8 cellular contexts compared by ENCODE assay signal in genomic region chr1:155207578-155208405, GRCh38. TPM values are rescaled to one million over a fixed set of nuclear protein-coding genes. Genes with fewer than 3 reads are reported as not detected.
DNase-seq lines count a peak whose midpoint lies in the region; ATAC-seq lines count a peak whose summit lies in the region.

TSS of gene THBS3 (minus strand) at chr1:155207897. CDS start at chr1:155207876, 21 bp downstream.

- no peaks in the 10 kb centered on the region for H3K9me3 Mint-ChIP-seq in central memory CD8-positive, alpha-beta T cell
- H3K9me3 Mint-ChIP-seq in stimulated activated memory B cell treated with anti-CD40 and anti-IgM and Interleukin-4, amounts not matched to agents 10 μg/mL and 1 μg/mL and 100 μg/mL, for 72 hours = no peaks in the 10 kb centered on the region

- intact Hi-C loops in T-helper 1 cell treated with Interleukin-12 subunit alpha and Interleukin-12 subunit beta and Interleukin-4 antibody, amounts not matched to agents 30 ng/mL and 1 ng/mL, for 36 hours (cut with micrococcal nuclease) = loop anchor here (1.0 kb wide), 2 partner anchors 31 to 55 kb away; partner anchors contain the start of gene SCAMP3

- peaks cover 21% of the 10 kb centered on the region for H3K36me3 Mint-ChIP-seq in central memory CD8-positive, alpha-beta T cell (ENCODE audit: insufficient read depth)
- peaks cover 10% of the 10 kb centered on the region for H3K36me3 Mint-ChIP-seq in stimulated activated memory B cell treated with anti-CD40 and anti-IgM and Interleukin-4, amounts not matched to agents 10 μg/mL and 1 μg/mL and 100 μg/mL, for 72 hours

- peak within 1 kb of the TSS; percentile 98 for H3K27ac ChIP-seq in layer of hippocampus (ENCODE audit: low read depth, low read length)

- DNase-seq in T-helper 1 cell = no peak
- peak; percentile 92 for DNase-seq in NCI-H82 (lab: John Stamatoyannopoulos, UW)
- DNase-seq in central memory CD8-positive, alpha-beta T cell (ENCODE audit: low spot score in 2 of 2) = no peak

- ATAC-seq in central memory CD8-positive, alpha-beta T cell (replicated peaks; ENCODE audit: extremely low read depth, poor library complexity, severe bottlenecking) = no peak
- no peak for ATAC-seq in stimulated activated memory B cell treated with anti-CD40 and anti-IgM and Interleukin-4, amounts not matched to agents 10 μg/mL and 1 μg/mL and 100 μg/mL, for 72 hours
- no peak for ATAC-seq in HG02588 (IDR thresholded peaks at IDR 0.05; ENCODE audit: unreplicated experiment)
- ATAC-seq in GM19467 (IDR thresholded peaks at IDR 0.05; ENCODE audit: unreplicated experiment) = no peak

- H3K27ac Mint-ChIP-seq in central memory CD8-positive, alpha-beta T cell (ENCODE audit: low read depth) = peak within 1 kb of the TSS; percentile 97
- peak within 1 kb of the TSS; percentile 90 for H3K27ac Mint-ChIP-seq in stimulated activated memory B cell treated with anti-CD40 and anti-IgM and Interleukin-4, amounts not matched to agents 10 μg/mL and 1 μg/mL and 100 μg/mL, for 72 hours

- H3K4me1 Mint-ChIP-seq in central memory CD8-positive, alpha-beta T cell = peaks cover 20% of the 10 kb centered on the region
- peaks cover 37% of the 10 kb centered on the region for H3K4me1 Mint-ChIP-seq in stimulated activated memory B cell treated with anti-CD40 and anti-IgM and Interleukin-4, amounts not matched to agents 10 μg/mL and 1 μg/mL and 100 μg/mL, for 72 hours

- H3K27me3 ChIP-seq in layer of hippocampus (ENCODE audit: control insufficient read depth, insufficient read depth, low read length) = no peaks in the 10 kb centered on the region

- H3K4me3 Mint-ChIP-seq in central memory CD8-positive, alpha-beta T cell = peak within 1 kb of the TSS; percentile 88
- peak within 1 kb of the TSS; percentile 91 for H3K4me3 Mint-ChIP-seq in stimulated activated memory B cell treated with anti-CD40 and anti-IgM and Interleukin-4, amounts not matched to agents 10 μg/mL and 1 μg/mL and 100 μg/mL, for 72 hours

- no peaks in the 10 kb centered on the region for H3K27me3 Mint-ChIP-seq in central memory CD8-positive, alpha-beta T cell
- no peaks in the 10 kb centered on the region for H3K27me3 Mint-ChIP-seq in stimulated activated memory B cell treated with anti-CD40 and anti-IgM and Interleukin-4, amounts not matched to agents 10 μg/mL and 1 μg/mL and 100 μg/mL, for 72 hours

RNA-seq across cellular contexts. Expression of gene THBS3, which starts in this region (rescaled TPM):
- total RNA-seq in T-helper 1 cell treated with Interleukin-12 subunit alpha and Interleukin-12 subunit beta and Interleukin-4 antibody, amounts not matched to agents 30 ng/mL and 1 ng/mL, for 36 hours = 19.7 and 20.6 TPM in 2 replicates
